8 cellular contexts compared by ENCODE assay signal in the genomic region with DNA sequence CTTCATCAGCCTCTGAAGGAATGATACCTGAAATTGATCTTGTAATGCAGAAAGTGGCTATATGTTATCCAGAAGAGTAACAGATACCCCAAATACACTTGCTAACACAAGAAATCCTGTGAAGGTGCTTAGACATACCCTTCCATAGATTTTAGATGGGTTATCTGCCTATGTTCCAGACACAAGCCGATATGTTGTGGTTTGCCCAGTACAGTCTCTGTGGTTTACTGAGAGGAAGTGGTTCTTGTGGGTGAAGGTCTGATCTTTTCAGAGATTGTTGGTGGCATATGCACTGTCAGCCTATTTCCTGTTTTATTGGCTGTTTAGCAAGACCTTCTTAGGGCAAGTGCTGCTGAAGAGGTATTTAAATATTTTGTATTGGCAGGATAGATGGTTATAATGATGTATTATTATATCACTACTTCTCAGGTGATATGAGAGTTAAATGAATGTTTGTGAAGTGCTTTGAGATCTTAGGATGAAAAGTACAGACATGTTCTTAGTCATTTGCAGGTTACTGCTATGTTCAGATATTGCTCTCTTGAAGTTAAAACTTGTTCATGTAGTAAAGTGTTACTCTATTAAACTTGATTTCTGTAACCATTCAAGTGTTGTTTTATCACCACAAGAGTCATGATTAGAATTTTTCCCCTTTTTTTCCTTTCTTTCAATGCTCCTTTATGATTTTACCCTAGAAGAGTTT. TPM values are rescaled to one million over a fixed set of nuclear protein-coding genes. Genes with fewer than 3 reads are reported as not detected.
DNase-seq lines count a peak whose midpoint lies in the region; ATAC-seq and TF ChIP-seq lines count a peak whose summit lies in the region.

No MANE protein-coding gene starts in this region.

- H3K27ac ChIP-seq in IMR-90 (ENCODE audit: insufficient read depth, low read length) = no peak overlapping the region
- H3K27ac ChIP-seq in lower lobe of right lung = no peak overlapping the region

- no peak overlapping the region for H2BK120ac ChIP-seq in IMR-90 (ENCODE audit: low read depth, low read length)

- H4K91ac ChIP-seq in IMR-90 (ENCODE audit: insufficient read depth, low read depth, low read length) = no peak overlapping the region

- H3K9me3 Mint-ChIP-seq in WTC11 = no peaks in the 10 kb centered on the region

- 0 out of 2 replicates have a peak overlapping the region, but pooled peaks have one; percentile 7 for H3K14ac ChIP-seq in IMR-90 (replicated peaks; ENCODE audit: low read depth, low read length)

- peak overlapping the region; percentile 2; the same call in 1 of the 2 replicates for H3K23ac ChIP-seq in IMR-90 (ENCODE audit: low read depth, low read length)

- H3K79me1 ChIP-seq in IMR-90 (ENCODE audit: low read depth in 1 of 2, low read length in 2 of 2) = peaks cover 0 to 52% of the 10 kb centered on the region in 2 experiments; a peak in 2 of 4 replicates

- no peaks in the 10 kb centered on the region for H3K27me3 Mint-ChIP-seq in WTC11 (ENCODE audit: low read depth)

- no CpG with 5 or more reads among the region's 1 CpG for WGBS in IMR-90 (ENCODE audit: extremely low coverage in 2 of 2, insufficient read length in 1 of 2), 2 experiments

- H4K20me1 ChIP-seq in IMR-90 (ENCODE audit: insufficient read depth, low read length) = peaks cover 85% of the 10 kb centered on the region

- H3K4me3 ChIP-seq in IMR-90 (ENCODE audit: insufficient read depth, low read depth, low read length) = no peak overlapping the region
- H3K4me3 ChIP-seq in lower lobe of right lung = no peak overlapping the region

- H3K9me1 ChIP-seq in IMR-90 (ENCODE audit: insufficient read depth, low read length) = peaks cover 7% of the 10 kb centered on the region

- H3K4ac ChIP-seq in IMR-90 (ENCODE audit: low read depth, low read length) = no peak overlapping the region

- POLR2A ChIA-PET in IMR-90 (lab: Charles Lee; ENCODE audit: unreplicated experiment) (no interaction called here), WTC11 (lab: Charles Lee) (no interaction called here)

- CTCF ChIA-PET in IMR-90 (lab: Yijun Ruan, JAX) = no interaction called here
- CTCF ChIA-PET in WTC11 (lab: Charles Lee) = no interaction called here

- no peak overlapping the region for H2AK9ac ChIP-seq in IMR-90 (replicated peaks; ENCODE audit: low read depth, low read length, poor library complexity)

- H3K18ac ChIP-seq in IMR-90 (ENCODE audit: low read depth, low read length) = no peak overlapping the region

- dilution Hi-C loops in IMR-90 (cut with HindIII; ENCODE audit: low sequenced_read_pairs, unreplicated experiment) = no loop called here

- H3K4me1 ChIP-seq in IMR-90 (ENCODE audit: control insufficient read depth, insufficient read depth, low read length) = peaks cover 8% of the 10 kb centered on the region
- H3K4me1 ChIP-seq in lower lobe of right lung = peaks cover 78% of the 10 kb centered on the region

- DNase-seq in NK-92 treated with Interleukin-12 subunit alpha and Interleukin-12 subunit beta, amount 100 ng/mL, for 24 hours (lab: John Stamatoyannopoulos, UW) = peak; percentile 50
- DNase-seq in NK-92 (lab: John Stamatoyannopoulos, UW; ENCODE audit: unreplicated experiment) (no peak), IMR-90 (peak; percentile 43), WTC11 (ENCODE audit: low spot score) (no peak), lower lobe of right lung (no peak), NCI-H2171 (lab: John Stamatoyannopoulos, UW) (no peak), NCI-H1048 (lab: John Stamatoyannopoulos, UW) (no peak)

- H2AK5ac ChIP-seq in IMR-90 (ENCODE audit: low read depth, low read length) = no peak overlapping the region

- ATAC-seq in GM21723 (IDR thresholded peaks at IDR 0.05; ENCODE audit: unreplicated experiment) (peak; percentile 85), IMR-90 (ENCODE audit: low read depth) (no peak), WTC11 (no peak), lower lobe of right lung (peak; percentile 76 to 81)

- no peaks in the 10 kb centered on the region for H3K36me3 ChIP-seq in IMR-90 (ENCODE audit: control insufficient read depth, insufficient read depth, low read length)
- H3K36me3 ChIP-seq in lower lobe of right lung = no peaks in the 10 kb centered on the region

- H2AFZ ChIP-seq in IMR-90 (replicated peaks; ENCODE audit: low read length, poor library complexity) = no peak overlapping the region

- TF ChIP-seq CTCF in IMR-90 (conservative IDR thresholded peaks at IDR 0.05; ENCODE audit: low read depth, low read length) (no peak), WTC11 (IDR thresholded peaks at IDR 0.05) (no peak), lower lobe of right lung (IDR thresholded peaks at IDR 0.05) (no peak)

- TF ChIP-seq POLR2A in IMR-90 (IDR thresholded peaks at IDR 0.05; ENCODE audit: low read depth, low read length) = no peak

- in situ Hi-C loops in IMR-90 (cut with MboI; ENCODE audit: low sequenced_read_pairs) = loop anchor here (25.0 kb wide), 1 partner anchor 93 kb away; no protein-coding TSS in a partner anchor

- intact Hi-C loops in IMR-90 (cut with micrococcal nuclease) (no loop called here), lower lobe of right lung (cut with DNase I) (no loop called here)

- no peak overlapping the region for H2BK15ac ChIP-seq in IMR-90 (ENCODE audit: low read depth, low read length)

- H2BK20ac ChIP-seq in IMR-90 (ENCODE audit: low read depth, low read length) = no peak overlapping the region

- peak overlapping the region; percentile 31 for H3K4me2 ChIP-seq in IMR-90 (ENCODE audit: low read depth, low read length)

- no peak overlapping the region for H4K8ac ChIP-seq in IMR-90 (ENCODE audit: low read depth in 2 of 2, low read length in 2 of 2)

- H3K27me3 ChIP-seq in IMR-90 (ENCODE audit: control insufficient read depth, insufficient read depth, low read length) (no peaks in the 10 kb centered on the region), lower lobe of right lung (ENCODE audit: low read depth) (peaks cover 3% of the 10 kb centered on the region)

- H3K9ac ChIP-seq in IMR-90 (ENCODE audit: low read depth, low read length) = no peak overlapping the region

- H3K9me3 ChIP-seq in IMR-90 (ENCODE audit: control insufficient read depth, insufficient read depth, low read length) = no peaks in the 10 kb centered on the region
- no peaks in the 10 kb centered on the region for H3K9me3 ChIP-seq in lower lobe of right lung

- peaks cover 26% of the 10 kb centered on the region for H3K4me1 Mint-ChIP-seq in WTC11

- no peak overlapping the region for H2BK5ac ChIP-seq in IMR-90 (ENCODE audit: low read depth, low read length, poor library complexity, severe bottlenecking)

- peak overlapping the region; percentile 87; the same call in 1 of the 2 replicates for H3K27ac Mint-ChIP-seq in WTC11

- no TSS peak for BruUV-seq in IMR-90 (replicated peaks; lab: Mats Ljungman, UMichigan)

- no peak overlapping the region for H3K56ac ChIP-seq in IMR-90 (ENCODE audit: extremely low read depth, insufficient read depth, low read length)

- TF ChIP-seq RAD21 in IMR-90 (IDR thresholded peaks at IDR 0.05; ENCODE audit: low read length) = no peak

- no peak overlapping the region for H4K5ac ChIP-seq in IMR-90 (ENCODE audit: low read depth, low read length)

- H3K4me3 Mint-ChIP-seq in WTC11 = no peak overlapping the region

- H3K36me3 Mint-ChIP-seq in WTC11 = no peaks in the 10 kb centered on the region

TF ChIP-seq in IMR-90, 13 proteins besides CTCF, POLR2A, EP300 and RAD21:
- TF ChIP-seq MAZ (IDR thresholded peaks at IDR 0.05; ENCODE audit: borderline replicate concordance, low read depth, low read length) (no peak), RFX5 (IDR thresholded peaks at IDR 0.05; ENCODE audit: low read depth, low read length) (no peak), MXI1 (IDR thresholded peaks at IDR 0.05; ENCODE audit: borderline replicate concordance, low read depth, low read length) (no peak), CHD1 (IDR thresholded peaks at IDR 0.05; ENCODE audit: low read depth, low read length) (no peak), MAFK (IDR thresholded peaks at IDR 0.05; ENCODE audit: low read depth, low read length) (0 out of 2 replicates have a peak, but pooled peaks have one; percentile 37)
TF ChIP-seq in IMR-90: peak in this region for 1.

TF ChIP-seq in WTC11, 78 proteins besides CTCF, POLR2A, EP300 and RAD21 (continues in another document):
- TF ChIP-seq ETV6 (CRISPR knock-in tag; IDR thresholded peaks at IDR 0.05) (no peak), IRF1 (CRISPR knock-in tag; IDR thresholded peaks at IDR 0.05) (no peak), ERG (CRISPR knock-in tag; IDR thresholded peaks at IDR 0.05) (no peak), MLX (CRISPR knock-in tag; IDR thresholded peaks at IDR 0.05) (no peak)

RNA-seq across cellular contexts. Expression of gene ARHGEF12, which starts 8.2 kb away (rescaled TPM):
- total RNA-seq in IMR-90 (2012; rRNA removed) (115 and 131 TPM in 2 replicates), WTC11 (2021) (32.0 to 35.8 TPM (median 32.2 TPM) in 3 replicates), lower lobe of right lung (121 TPM)
- 20.0 and 25.5 TPM in 2 replicates for polyA plus RNA-seq in IMR-90 (2012; rRNA removed)
- polyA plus RNA-seq in IMR-90 (2012; cell fraction: cytosol; rRNA removed) = 4.8 and 7.0 TPM in 2 replicates
- polyA plus RNA-seq in IMR-90 (2012; cell fraction: nucleus; rRNA removed; ENCODE audit: low replicate concordance) = 4.6 and 29.2 TPM in 2 replicates

RNA-seq across cellular contexts. Expression of gene TLCD5, which starts 19.4 kb away (rescaled TPM):
- total RNA-seq in IMR-90 (2012; rRNA removed) (11.5 and 11.7 TPM in 2 replicates), WTC11 (2021) (8.2 to 10.2 TPM (median 8.3 TPM) in 3 replicates), lower lobe of right lung (3.5 TPM)
- polyA plus RNA-seq in IMR-90 (2012; rRNA removed) = 6.8 and 9.5 TPM in 2 replicates
- polyA plus RNA-seq in IMR-90 (2012; cell fraction: cytosol; rRNA removed) = 3.3 and 6.1 TPM in 2 replicates
- polyA plus RNA-seq in IMR-90 (2012; cell fraction: nucleus; rRNA removed; ENCODE audit: low replicate concordance) = 7.4 and 38.8 TPM in 2 replicates

Comparison
In these comparisons a context has a peak if more than half of its experiments do, and no peak if none do; other contexts are left out.
1. DNase-seq: peak in NK-92 treated with Interleukin-12 subunit alpha and Interleukin-12 subunit beta, amount 100 ng/mL, for 24 hours (single experiment) and IMR-90 (single experiment); none in NK-92 (single experiment), WTC11 (single experiment), lower lobe of right lung (single experiment), NCI-H2171 (single experiment) and NCI-H1048 (single experiment).
2. ATAC-seq: peak in GM21723 (single experiment) and lower lobe of right lung (2 of 2); none in IMR-90 (single experiment) and WTC11 (single experiment).